35 cellular contexts compared by ENCODE assay signal in genomic region chr12:57164454-57164853, GRCh38. TPM values are rescaled to one million over a fixed set of nuclear protein-coding genes. Genes with fewer than 3 reads are reported as not detected.
"Had no signal": no experiment of that assay in that cellular context is flagged by ENCODE, and none has a peak within 500 bp of the region (broad histone marks: within the 10 kb centered on the region; RNA-seq: fewer than 3 reads in every experiment).

No MANE protein-coding gene starts in this region.

- H3K79me2 ChIP-seq: parathyroid adenoma had no signal

- H3K9me3 ChIP-seq: adrenal gland, gastroesophageal sphincter, spleen, tibial nerve had no signal

- H3K27me3 ChIP-seq: adrenal gland, gastroesophageal sphincter, spleen, tibial nerve had no signal

- DNase-seq: activated CD4-positive, alpha-beta T cell treated with anti-CD3 and anti-CD28 coated beads for 1 hour; activated CD4-positive, alpha-beta T cell treated with anti-CD3 and anti-CD28 coated beads, Interleukin-2, amount 10 ng/mL, durations not matched to agents 7 days and 5 days; activated CD8-positive, alpha-beta memory T cell treated with anti-CD3 and anti-CD28 coated beads, Interleukin-2, amount 10 ng/mL, durations not matched to agents 7 days and 5 days; activated CD8-positive, alpha-beta T cell treated with anti-CD3 and anti-CD28 coated beads for 36 hours; activated effector memory CD4-positive, alpha-beta T cell treated with Interleukin-2 at 50 U/mL for 16 hours; activated naive CD4-positive, alpha-beta T cell treated with Interleukin-2 at 50 U/mL for 16 hours; activated T-cell treated with anti-CD3 and anti-CD28 coated beads, Interleukin-2, amount 50 U/mL, for 48 hours; adrenal gland; aorta; head of caudate nucleus; hippocampal formation; left cardiac atrium; mammary epithelial cell; naive B cell; spleen; stimulated activated naive CD4-positive, alpha-beta T cell; T-helper 2 cell had no signal

- H3K4me3 ChIP-seq: adrenal gland, gastroesophageal sphincter, spleen, tibial nerve had no signal

- H2AFZ ChIP-seq: parathyroid adenoma had no signal

- ATAC-seq: activated CD8-positive, alpha-beta memory T cell treated with anti-CD3 and anti-CD28 coated beads, Interleukin-2, amount 10 ng/mL, durations not matched to agents 7 days and 5 days; activated CD8-positive, alpha-beta T cell treated with anti-CD3 and anti-CD28 coated beads for 36 hours; gastroesophageal sphincter; left cardiac atrium; right cardiac atrium had no signal

- H3K27ac ChIP-seq: adrenal gland, gastroesophageal sphincter, parathyroid adenoma, spleen had no signal

- H3K4me1 ChIP-seq: adrenal gland, parathyroid adenoma had no signal

- H3K9ac ChIP-seq: parathyroid adenoma had no signal

- H3K4me1 Mint-ChIP-seq: activated CD4-positive, alpha-beta T cell treated with anti-CD3 and anti-CD28 coated beads, Interleukin-2, amount 10 ng/mL, durations not matched to agents 7 days and 5 days; activated CD8-positive, alpha-beta memory T cell treated with anti-CD3 and anti-CD28 coated beads, Interleukin-2, amount 10 ng/mL, durations not matched to agents 7 days and 5 days; brain; mesothelial cell of epicardium had no signal

- H3K27ac Mint-ChIP-seq: activated CD8-positive, alpha-beta memory T cell treated with anti-CD3 and anti-CD28 coated beads, Interleukin-2, amount 10 ng/mL, durations not matched to agents 7 days and 5 days; activated CD8-positive, alpha-beta T cell treated with anti-CD3 and anti-CD28 coated beads for 36 hours; activated naive CD8-positive, alpha-beta T cell had no signal

- H3K27me3 Mint-ChIP-seq: activated CD4-positive, alpha-beta T cell treated with anti-CD3 and anti-CD28 coated beads, Interleukin-2, amount 10 ng/mL, durations not matched to agents 7 days and 5 days; activated CD8-positive, alpha-beta memory T cell treated with anti-CD3 and anti-CD28 coated beads, Interleukin-2, amount 10 ng/mL, durations not matched to agents 7 days and 5 days; activated CD8-positive, alpha-beta T cell treated with anti-CD3 and anti-CD28 coated beads for 36 hours; activated naive CD8-positive, alpha-beta T cell; brain had no signal

- H3K9me3 Mint-ChIP-seq: activated CD4-positive, alpha-beta T cell treated with anti-CD3 and anti-CD28 coated beads, Interleukin-2, amount 10 ng/mL, durations not matched to agents 7 days and 5 days; activated CD8-positive, alpha-beta T cell treated with anti-CD3 and anti-CD28 coated beads for 36 hours; brain; mesothelial cell of epicardium; naive B cell had no signal

- H3K36me3 Mint-ChIP-seq: activated CD8-positive, alpha-beta memory T cell treated with anti-CD3 and anti-CD28 coated beads, Interleukin-2, amount 10 ng/mL, durations not matched to agents 7 days and 5 days; naive B cell had no signal

- H3K4me3 Mint-ChIP-seq: activated CD4-positive, alpha-beta T cell treated with anti-CD3 and anti-CD28 coated beads, Interleukin-2, amount 10 ng/mL, durations not matched to agents 7 days and 5 days; activated CD8-positive, alpha-beta memory T cell treated with anti-CD3 and anti-CD28 coated beads, Interleukin-2, amount 10 ng/mL, durations not matched to agents 7 days and 5 days; activated CD8-positive, alpha-beta T cell treated with anti-CD3 and anti-CD28 coated beads for 36 hours; activated naive CD8-positive, alpha-beta T cell; brain; mesothelial cell of epicardium had no signal

RNA-seq across cellular contexts. Expression of gene LRP1-AS, which starts 17.0 kb away (rescaled TPM):
- total RNA-seq: activated CD4-positive, alpha-beta T cell treated with anti-CD3 and anti-CD28 coated beads, Interleukin-2, amount 10 ng/mL, durations not matched to agents 7 days and 5 days; activated CD8-positive, alpha-beta memory T cell treated with anti-CD3 and anti-CD28 coated beads, Interleukin-2, amount 10 ng/mL, durations not matched to agents 7 days and 5 days; activated CD8-positive, alpha-beta T cell treated with anti-CD3 and anti-CD28 coated beads for 36 hours; adrenal gland; aorta; cardiac septum; endothelial cell of umbilical vein; fibroblast of lung; fibroblast of villous mesenchyme; gastroesophageal sphincter; left cardiac atrium; liver; mammary epithelial cell; mesothelial cell of epicardium; pulmonary artery endothelial cell; right cardiac atrium; spleen; temporal lobe; tibial nerve; ureter had no signal
- polyA plus RNA-seq: adrenal gland, aorta, endothelial cell of umbilical vein, esophagus, fibroblast of lung, keratinocyte, liver, mammary epithelial cell, neural cell, right cardiac atrium, spleen had no signal

RNA-seq across cellular contexts. Expression of gene NXPH4, which starts 52.1 kb away (rescaled TPM):
- total RNA-seq: endothelial cell of umbilical vein, liver, ureter had no signal

RNA-seq across cellular contexts. Expression of gene STAT6, which starts 53.3 kb away (rescaled TPM):
- polyA plus RNA-seq: neural cell had no signal
